8 cellular contexts compared by ENCODE assay signal in genomic region chr4:145216532-145216931, GRCh38. TPM values are rescaled to one million over a fixed set of nuclear protein-coding genes. Genes with fewer than 3 reads are reported as not detected.
A peak's percentile ranks its signal among the peaks of the same experiment; 100 is the strongest.
DNase-seq lines count a peak whose midpoint lies in the region; ATAC-seq and TF ChIP-seq lines count a peak whose summit lies in the region.

No MANE protein-coding gene starts in this region.

- no peak overlapping the region for H4K5ac ChIP-seq in mesendoderm (ENCODE audit: low read length)

- no peak overlapping the region for H4K8ac ChIP-seq in mesendoderm (ENCODE audit: low read depth, low read length)

- H3K9ac ChIP-seq in mesendoderm (ENCODE audit: low read length), result no peak overlapping the region

- H3K4me3 ChIP-seq in DOHH2 (ENCODE audit: low read length) (no peak overlapping the region), cardiac fibroblast (replicated peaks in 1 of 2; ENCODE audit: low read depth in 2 of 2, low read length in 2 of 2) (no peak overlapping the region), mesendoderm (ENCODE audit: low read length) (no peak overlapping the region)

- H3K36me3 ChIP-seq in DOHH2 (ENCODE audit: control insufficient read depth, low read length), result no peaks in the 10 kb centered on the region
- no peaks in the 10 kb centered on the region for H3K36me3 ChIP-seq in mesendoderm (ENCODE audit: control insufficient read depth, insufficient read depth, low read length)

- no peaks in the 10 kb centered on the region for H3K36me3 Mint-ChIP-seq in neural crest cell (ENCODE audit: low read depth)

- no peak overlapping the region for H2AK5ac ChIP-seq in mesendoderm (ENCODE audit: low read length)

- peaks cover 5% of the 10 kb centered on the region for H3K4me1 Mint-ChIP-seq in neural crest cell
- H3K4me1 Mint-ChIP-seq in stimulated activated naive CD8-positive, alpha-beta T cell treated with anti-CD3 and anti-CD28 coated beads, Interleukin-15, amount 100 ng/mL, for 72 hours, result no peaks in the 10 kb centered on the region

- no peaks in the 10 kb centered on the region for H3K27me3 ChIP-seq in DOHH2 (ENCODE audit: control insufficient read depth, low read length)
- no peaks in the 10 kb centered on the region for H3K27me3 ChIP-seq in mesendoderm (ENCODE audit: insufficient read depth, low read length, poor library complexity)

- H3K4me3 Mint-ChIP-seq in neural crest cell, result no peak overlapping the region
- no peak overlapping the region for H3K4me3 Mint-ChIP-seq in stimulated activated naive CD8-positive, alpha-beta T cell treated with anti-CD3 and anti-CD28 coated beads, Interleukin-15, amount 100 ng/mL, for 72 hours

- H3K9me3 ChIP-seq in DOHH2 (ENCODE audit: control insufficient read depth, insufficient read depth, low read length), result no peaks in the 10 kb centered on the region

- no peaks in the 10 kb centered on the region for H3K9me3 Mint-ChIP-seq in neural crest cell
- no peaks in the 10 kb centered on the region for H3K9me3 Mint-ChIP-seq in stimulated activated naive CD8-positive, alpha-beta T cell treated with anti-CD3 and anti-CD28 coated beads, Interleukin-15, amount 100 ng/mL, for 72 hours

- in situ Hi-C loops in KBM-7 (cut with MboI; ENCODE audit: low pct_unique_long_range_greater_than_20kb, low sequenced_read_pairs), result no loop called here

- H3K27me3 Mint-ChIP-seq in neural crest cell (ENCODE audit: low read depth), result peaks cover 2% of the 10 kb centered on the region
- peaks cover 7% of the 10 kb centered on the region for H3K27me3 Mint-ChIP-seq in stimulated activated naive CD8-positive, alpha-beta T cell treated with anti-CD3 and anti-CD28 coated beads, Interleukin-15, amount 100 ng/mL, for 72 hours

- H2BK15ac ChIP-seq in mesendoderm (replicated peaks; ENCODE audit: low read depth), result no peak overlapping the region

- peaks cover 15% of the 10 kb centered on the region for H3F3A ChIP-seq in DOHH2 (ENCODE audit: control insufficient read depth, insufficient read depth)

- no peaks in the 10 kb centered on the region for H3K79me1 ChIP-seq in mesendoderm (ENCODE audit: low read length)

- H3K9me2 ChIP-seq in DOHH2 (replicated peaks; ENCODE audit: control insufficient read depth, low read length), result no peaks in the 10 kb centered on the region

- H3K4me1 ChIP-seq in DOHH2 (ENCODE audit: control insufficient read depth, low read length), result peaks cover 50% of the 10 kb centered on the region
- H3K4me1 ChIP-seq in mesendoderm (ENCODE audit: control insufficient read depth, low read depth, low read length), result no peaks in the 10 kb centered on the region

- H3K18ac ChIP-seq in mesendoderm (ENCODE audit: low read length), result no peak overlapping the region

- H3K79me2 ChIP-seq in DOHH2 (ENCODE audit: control insufficient read depth, low read length), result no peaks in the 10 kb centered on the region
- no peaks in the 10 kb centered on the region for H3K79me2 ChIP-seq in mesendoderm (ENCODE audit: control insufficient read depth, insufficient read depth, low read length)

- no peak overlapping the region for H3K27ac Mint-ChIP-seq in neural crest cell (ENCODE audit: unreplicated experiment)
- H3K27ac Mint-ChIP-seq in stimulated activated naive CD8-positive, alpha-beta T cell treated with anti-CD3 and anti-CD28 coated beads, Interleukin-15, amount 100 ng/mL, for 72 hours, result no peak overlapping the region

- DNase-seq in KBM-7 (peak; percentile 34), cardiac fibroblast (ENCODE audit: low read depth in 2 of 2) (peak; percentile 60 to 62), neural crest cell (ENCODE audit: low read depth, low spot score) (no peak), mesendoderm (no peak), GDM1 (lab: John Stamatoyannopoulos, UW) (no peak)
- DNase-seq in stimulated activated naive CD8-positive, alpha-beta T cell treated with anti-CD3 and anti-CD28 coated beads, Interleukin-15, amount 100 ng/mL, for 72 hours, result no peak

- no peaks in the 10 kb centered on the region for H4K20me1 ChIP-seq in DOHH2 (ENCODE audit: control insufficient read depth, insufficient read depth, low read depth, low read length)

- TF ChIP-seq CTCF in DOHH2 (IDR thresholded peaks at IDR 0.05; ENCODE audit: low read depth, low read length, poor library complexity, severe bottlenecking), result peak; percentile 77
- peak; percentile 72 for TF ChIP-seq CTCF in cardiac fibroblast (IDR thresholded peaks at IDR 0.05; ENCODE audit: low read depth, low read length)
- TF ChIP-seq CTCF in neural crest cell (conservative IDR thresholded peaks at IDR 0.05), result peak; percentile 67

- H3K4me2 ChIP-seq in DOHH2 (ENCODE audit: low read length) (peak overlapping the region; percentile 64; the same call in 1 of the 2 replicates), mesendoderm (ENCODE audit: low read length) (no peak overlapping the region)

- H3K23ac ChIP-seq in mesendoderm (ENCODE audit: low read length), result no peak overlapping the region

- no peak for ATAC-seq in HG02571 (IDR thresholded peaks at IDR 0.05; ENCODE audit: unreplicated experiment)
- no peak for ATAC-seq in stimulated activated naive CD8-positive, alpha-beta T cell treated with anti-CD3 and anti-CD28 coated beads, Interleukin-15, amount 100 ng/mL, for 72 hours

- H2BK120ac ChIP-seq in mesendoderm (ENCODE audit: low read depth, low read length), result no peak overlapping the region

- H3K27ac ChIP-seq in DOHH2 (ENCODE audit: low read depth, low read length) (no peak overlapping the region), mesendoderm (ENCODE audit: low read depth, low read length) (no peak overlapping the region)

- H3K56ac ChIP-seq in mesendoderm (ENCODE audit: low read length), result no peak overlapping the region

- no peak overlapping the region for H3K4ac ChIP-seq in mesendoderm (ENCODE audit: low read depth, low read length)

- no peak overlapping the region for H2BK5ac ChIP-seq in mesendoderm (ENCODE audit: low read length)

RNA-seq across cellular contexts. Expression of gene OTUD4, which starts 36.1 kb away (rescaled TPM):
- 31.1 and 34.0 TPM in 2 replicates for total RNA-seq in neural crest cell
- polyA plus RNA-seq in mesendoderm (2013, experiment 1 of 2), result 33.7 TPM
- 33.9 TPM for polyA plus RNA-seq in mesendoderm (2013, experiment 2 of 2)

Comparison
In these comparisons a context has a peak if more than half of its experiments do, and no peak if none do; other contexts are left out.
1. DNase-seq: peak in KBM-7 (single experiment) and cardiac fibroblast (2 of 2); none in neural crest cell (single experiment), mesendoderm (single experiment), stimulated activated naive CD8-positive, alpha-beta T cell treated with anti-CD3 and anti-CD28 coated beads, Interleukin-15, amount 100 ng/mL, for 72 hours (0 of 2) and GDM1 (single experiment).
2. Peak in every context shown above with its lines, with median percentiles within 50 percentile points of each other: CTCF ChIP-seq.